ENCODE assay signal across 9 cellular contexts in the genomic region with DNA sequence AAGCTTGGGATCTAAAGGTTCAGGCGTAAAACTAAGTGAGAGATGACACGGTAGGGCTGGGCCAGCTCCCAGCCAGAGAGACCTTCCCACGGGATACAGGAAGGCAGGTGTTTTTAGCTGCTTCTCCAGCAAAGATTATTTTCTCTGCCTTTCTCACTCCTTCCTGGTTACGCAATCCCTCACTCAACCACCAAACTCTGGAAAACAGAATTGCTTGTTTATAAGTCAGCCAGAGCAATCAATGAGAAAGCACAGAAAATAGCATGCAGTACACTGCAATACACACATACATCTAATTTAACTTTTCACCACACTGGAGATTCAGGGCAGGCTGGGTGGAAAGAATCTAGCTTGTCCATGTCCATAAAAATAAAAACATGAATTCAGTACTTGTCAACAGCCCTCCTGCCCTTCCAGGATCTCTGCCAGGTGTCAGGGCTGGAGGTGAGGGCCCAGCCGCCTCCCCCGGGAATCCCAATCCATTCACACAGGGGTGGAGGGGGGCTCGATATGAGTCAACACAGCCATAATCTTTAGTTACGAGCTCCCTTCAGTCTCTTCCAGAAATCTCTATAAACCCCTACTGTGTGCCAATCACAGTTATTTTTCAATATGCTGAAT. TPM values are rescaled to one million over a fixed set of nuclear protein-coding genes. Genes with fewer than 3 reads are reported as not detected.
A peak's percentile ranks its signal among the peaks of the same experiment; 100 is the strongest.
DNase-seq lines count a peak whose midpoint lies in the region; ATAC-seq and TF ChIP-seq lines count a peak whose summit lies in the region.
"Had no signal": no experiment of that assay in that cellular context is flagged by ENCODE, and none has a peak within 500 bp of the region (broad histone marks: within the 10 kb centered on the region; RNA-seq: fewer than 3 reads in every experiment).

No MANE protein-coding gene starts in this region.

- no peak overlapping the region for H2AFZ ChIP-seq in H9 (ENCODE audit: low read length)
- H2AFZ ChIP-seq in parathyroid adenoma, result no peak overlapping the region
- H2AFZ ChIP-seq in SK-N-SH (ENCODE audit: low read depth), result no peak overlapping the region

- TF ChIP-seq CTCF in H9 (conservative IDR thresholded peaks at IDR 0.05) (no peak), fibroblast of the aortic adventitia (IDR thresholded peaks at IDR 0.05; ENCODE audit: insufficient read depth, low read length) (no peak), parathyroid adenoma (IDR thresholded peaks at IDR 0.05) (no peak), SK-N-SH (IDR thresholded peaks at IDR 0.05) (no peak), endothelial cell (IDR thresholded peaks at IDR 0.05; ENCODE audit: unreplicated experiment) (no peak)

- H3K9me3 ChIP-seq in H9 (ENCODE audit: control insufficient read depth, low read depth, low read length), result no peaks in the 10 kb centered on the region
- H3K9me3 ChIP-seq in parathyroid adenoma (ENCODE audit: control insufficient read depth, low read length), result no peaks in the 10 kb centered on the region
- H3K9me3 ChIP-seq in SK-N-SH, result no peaks in the 10 kb centered on the region
- H3K9me3 ChIP-seq: SJSA1 had no signal

- H4K91ac ChIP-seq in H9 (ENCODE audit: insufficient read length, low read depth, low read length), result no peak overlapping the region

- H4K20me1 ChIP-seq in H9 (ENCODE audit: control insufficient read depth, insufficient read depth, insufficient read length), result no peaks in the 10 kb centered on the region
- H4K20me1 ChIP-seq in SK-N-SH (ENCODE audit: insufficient read depth), result no peaks in the 10 kb centered on the region

- H4K8ac ChIP-seq in H9 (replicated peaks; ENCODE audit: insufficient read length, low read depth, low read length), result no peak overlapping the region

- H3K9ac ChIP-seq in H9 (ENCODE audit: extremely low read depth, insufficient read length, low read length) (no peak overlapping the region), parathyroid adenoma (no peak overlapping the region), SK-N-SH (no peak overlapping the region)

- ATAC-seq in GM18505 (IDR thresholded peaks at IDR 0.05; ENCODE audit: unreplicated experiment), result no peak

- H3K23me2 ChIP-seq in H9 (ENCODE audit: insufficient read length, low read depth, low read length, poor library complexity, severe bottlenecking), result no peaks in the 10 kb centered on the region

- H3K27ac Mint-ChIP-seq in H9, result peak overlapping the region; percentile 71 to 85 (median 81); a peak in 4 of 7 replicates
- no peak overlapping the region for H3K27ac Mint-ChIP-seq in endothelial cell (ENCODE audit: unreplicated experiment)

- no peak overlapping the region for H3T11ph ChIP-seq in H9 (ENCODE audit: low read length)

- no peak overlapping the region for H2AK5ac ChIP-seq in H9 (ENCODE audit: insufficient read length, low read length)

- H3K23ac ChIP-seq in H9 (ENCODE audit: insufficient read length, low read depth, low read length), result no peak overlapping the region

- H3K4me1 Mint-ChIP-seq in H9 (peaks cover 26 to 39% of the 10 kb centered on the region in 2 experiments), endothelial cell (ENCODE audit: unreplicated experiment) (peaks cover 12% of the 10 kb centered on the region)

- no peak overlapping the region for H2BK120ac ChIP-seq in H9 (ENCODE audit: low read depth, low read length, poor library complexity, severe bottlenecking)

- CTCF ChIA-PET in SK-N-SH (lab: Yijun Ruan, JAX), result interaction anchor here (0.6 to 0.9 kb wide), 2 partner anchors 32 to 124 kb away, joined by 3 read pairs; no protein-coding TSS in a partner anchor

- no CpG with 5 or more reads among the region's 8 CpGs for WGBS in H9 (ENCODE audit: extremely low coverage, insufficient read length, low lambda C conversion rate)
- 74% methylated on average over 8 of the region's 8 CpGs for WGBS in SK-N-SH (ENCODE audit: low lambda C conversion rate)

- H2BK5ac ChIP-seq in H9 (ENCODE audit: insufficient read length, low read length), result no peak overlapping the region

- H3K79me2 ChIP-seq in H9 (ENCODE audit: insufficient read depth, low read length) (no peaks in the 10 kb centered on the region; the same call in 1 of the 2 replicates), parathyroid adenoma (peaks cover 28% of the 10 kb centered on the region), SK-N-SH (ENCODE audit: insufficient read depth) (no peaks in the 10 kb centered on the region)

- no peak overlapping the region for H2BK15ac ChIP-seq in H9 (ENCODE audit: low read depth, low read length)

- no peak overlapping the region for H4K5ac ChIP-seq in H9 (ENCODE audit: insufficient read length, low read depth, low read length)

- no peak overlapping the region for H3K18ac ChIP-seq in H9 (ENCODE audit: insufficient read length, low read depth, low read length)

- no peaks in the 10 kb centered on the region; a peak in 1 of 5 replicates for H3K9me3 Mint-ChIP-seq in H9
- no peaks in the 10 kb centered on the region for H3K9me3 Mint-ChIP-seq in endothelial cell (ENCODE audit: unreplicated experiment)

- TF ChIP-seq EP300 in SK-N-SH (IDR thresholded peaks at IDR 0.05; ENCODE audit: borderline replicate concordance in 1 of 2, low read depth in 1 of 2, low read length in 1 of 2), result no peak

- DNase-seq in H9 (no peak), OCI-M1 (lab: John Stamatoyannopoulos, UW) (peak; percentile 38), fibroblast of the aortic adventitia (ENCODE audit: low read depth) (peak; percentile 61), SK-N-SH (no peak), endothelial cell (ENCODE audit: low spot score) (no peak)
- no peak for DNase-seq in stimulated activated naive CD4-positive, alpha-beta T cell (lab: John Stamatoyannopoulos, UW)

- H3K4ac ChIP-seq in H9 (ENCODE audit: low read depth, low read length), result no peak overlapping the region

- H3K9me2 ChIP-seq in SK-N-SH, result no peaks in the 10 kb centered on the region

- POLR2A ChIA-PET in SK-N-SH (lab: Yijun Ruan, JAX), result no interaction called here

- no peak overlapping the region for H2BK20ac ChIP-seq in H9 (ENCODE audit: low read depth, low read length, poor library complexity, severe bottlenecking)

- H2BK12ac ChIP-seq in H9 (ENCODE audit: insufficient read length, low read depth, low read length), result no peak overlapping the region

- H3K36me3 ChIP-seq in parathyroid adenoma (ENCODE audit: control insufficient read depth, insufficient read depth, low read length) (no peaks in the 10 kb centered on the region), SK-N-SH (replicated peaks in 1 of 2; ENCODE audit: control insufficient read depth in 1 of 2, insufficient read depth in 2 of 2, low read length in 1 of 2) (no peaks in the 10 kb centered on the region)

- no peak for TF ChIP-seq POLR2A in GM18505 (IDR thresholded peaks at IDR 0.05; ENCODE audit: borderline replicate concordance, extremely low read depth, insufficient read depth, insufficient read length)

- H3K79me1 ChIP-seq in H9 (ENCODE audit: insufficient read depth, low read depth, low read length, poor library complexity, severe bottlenecking), result peaks cover 7% of the 10 kb centered on the region

- no peak overlapping the region for H3K56ac ChIP-seq in H9 (ENCODE audit: insufficient read length, low read depth, low read length)

- H3K27me3 Mint-ChIP-seq in H9 (ENCODE audit: low read depth) (no peaks in the 10 kb centered on the region), endothelial cell (ENCODE audit: unreplicated experiment) (no peaks in the 10 kb centered on the region)

- H3K27ac ChIP-seq in H9 (ENCODE audit: insufficient read length, low read depth, low read length) (no peak overlapping the region), parathyroid adenoma (peak overlapping the region; percentile 45), SK-N-SH (ENCODE audit: low read depth in 2 of 2, low read length in 1 of 2) (no peak overlapping the region)
- H3K27ac ChIP-seq: SJSA1 had no signal

- H3K36me3 Mint-ChIP-seq in H9 (ENCODE audit: insufficient read depth in 1 of 3, low read depth in 3 of 3) (peaks cover 5 to 23% (median 18%) of the 10 kb centered on the region in 3 experiments; a peak in 6 of 7 replicates), endothelial cell (ENCODE audit: low read depth, unreplicated experiment) (no peaks in the 10 kb centered on the region)

- no peaks in the 10 kb centered on the region for H3K27me3 ChIP-seq in H9 (ENCODE audit: insufficient read depth, low read length)
- no peaks in the 10 kb centered on the region for H3K27me3 ChIP-seq in parathyroid adenoma (ENCODE audit: control insufficient read depth, insufficient read depth, low read length)
- no peaks in the 10 kb centered on the region for H3K27me3 ChIP-seq in SK-N-SH (ENCODE audit: insufficient read depth)
- H3K27me3 ChIP-seq: SJSA1 had no signal

- H3K4me2 ChIP-seq in H9 (ENCODE audit: insufficient read depth, insufficient read length, low read length) (no peak overlapping the region), parathyroid adenoma (ENCODE audit: low read length) (peak overlapping the region; percentile 47), SK-N-SH (no peak overlapping the region)

- no peak overlapping the region for H3K14ac ChIP-seq in H9 (ENCODE audit: insufficient read depth, low read length)

- H3F3A ChIP-seq in SK-N-SH (replicated peaks; ENCODE audit: insufficient read depth), result no peaks in the 10 kb centered on the region

- H3K4me3 ChIP-seq in fibroblast of the aortic adventitia (ENCODE audit: low read depth, low read length), result no peak overlapping the region
- no peak overlapping the region for H3K4me3 ChIP-seq in parathyroid adenoma (ENCODE audit: low read depth, low read length)
- H3K4me3 ChIP-seq in SK-N-SH (ENCODE audit: low read depth in 2 of 2, low read length in 1 of 2), result no peak overlapping the region
- H3K4me3 ChIP-seq: SJSA1 had no signal

- H3K4me3 Mint-ChIP-seq in H9 (no peak overlapping the region), endothelial cell (ENCODE audit: unreplicated experiment) (no peak overlapping the region)

- no peaks in the 10 kb centered on the region for H3K4me1 ChIP-seq in H9 (ENCODE audit: insufficient read depth, low read length)
- H3K4me1 ChIP-seq in parathyroid adenoma, result peaks cover 12% of the 10 kb centered on the region
- peaks cover 0 to 4% of the 10 kb centered on the region in 2 experiments; a peak in 1 of 4 replicates for H3K4me1 ChIP-seq in SK-N-SH (ENCODE audit: control insufficient read depth in 1 of 2, insufficient read depth in 2 of 2, low read depth in 1 of 2, low read length in 1 of 2)

- TF ChIP-seq RAD21 in SK-N-SH (IDR thresholded peaks at IDR 0.05; ENCODE audit: low read length), result no peak

TF ChIP-seq in SK-N-SH, 30 proteins besides CTCF, POLR2A, EP300 and RAD21 (continues in another document):
- TF ChIP-seq POLR2AphosphoS5 (IDR thresholded peaks at IDR 0.05; ENCODE audit: low read depth, low read length), result no peak

RNA-seq across cellular contexts. Expression of a gene that starts 12.2 kb away (rescaled TPM):
- total RNA-seq in H9 (2021), result 29.1 and 29.2 TPM in 2 replicates
- total RNA-seq in fibroblast of the aortic adventitia (ENCODE audit: low replicate concordance), result 0.90 and 2.3 TPM in 2 replicates
- 7.0 and 9.2 TPM in 2 replicates for polyA plus RNA-seq in SK-N-SH (2012; rRNA removed)
- 8.6 and 10.3 TPM in 2 replicates for polyA plus RNA-seq in SK-N-SH (2012; cell fraction: cytosol; rRNA removed)
- 9.9 and 11.4 TPM in 2 replicates for polyA plus RNA-seq in SK-N-SH (2012; cell fraction: nucleus; rRNA removed)
- 4.5 TPM for total RNA-seq in endothelial cell (ENCODE audit: unreplicated experiment)

RNA-seq across cellular contexts. Expression of a gene that starts 28.5 kb away (rescaled TPM):
- 11.7 and 12.2 TPM in 2 replicates for total RNA-seq in H9 (2021)
- total RNA-seq in fibroblast of the aortic adventitia (ENCODE audit: low replicate concordance), result 7.8 and 19.2 TPM in 2 replicates
- 5.9 and 6.3 TPM in 2 replicates for polyA plus RNA-seq in SK-N-SH (2012; rRNA removed)
- 3.7 and 6.2 TPM in 2 replicates for polyA plus RNA-seq in SK-N-SH (2012; cell fraction: cytosol; rRNA removed)
- polyA plus RNA-seq in SK-N-SH (2012; cell fraction: nucleus; rRNA removed), result 7.6 and 10.5 TPM in 2 replicates
- 8.7 TPM for total RNA-seq in endothelial cell (ENCODE audit: unreplicated experiment)

Comparison
In these comparisons a context has a peak if more than half of its experiments do, and no peak if none do; other contexts are left out.
1. DNase-seq: peak in OCI-M1 (single experiment) and fibroblast of the aortic adventitia (single experiment); none in H9 (single experiment), SK-N-SH (single experiment), endothelial cell (single experiment) and stimulated activated naive CD4-positive, alpha-beta T cell (0 of 6).